Comparison of ENCODE assay signal across 10 cellular contexts in genomic region chr14:77306406-77307098, GRCh38. TPM values are rescaled to one million over a fixed set of nuclear protein-coding genes. Genes with fewer than 3 reads are reported as not detected.
A peak's percentile ranks its signal among the peaks of the same experiment; 100 is the strongest.
DNase-seq lines count a peak whose midpoint lies in the region; ATAC-seq, FAIRE-seq and TF ChIP-seq lines count a peak whose summit lies in the region.
"Had no signal": no experiment of that assay in that cellular context is flagged by ENCODE, and none has a peak within 500 bp of the region (broad histone marks: within the 10 kb centered on the region; RNA-seq: fewer than 3 reads in every experiment).

No MANE protein-coding gene starts in this region.

- no peak overlapping the region for H2BK5ac ChIP-seq in neuronal stem cell (ENCODE audit: low read length)

- H3K9me3 ChIP-seq in A549: no peaks in the 10 kb centered on the region
- H3K9me3 ChIP-seq in RWPE2 (ENCODE audit: severe bottlenecking): no peaks in the 10 kb centered on the region
- H3K9me3 ChIP-seq in neuronal stem cell (replicated peaks in 1 of 2; ENCODE audit: control insufficient read depth in 2 of 2, insufficient read depth in 1 of 2, low read depth in 1 of 2, low read length in 2 of 2): no peaks in the 10 kb centered on the region

- peak overlapping the region; percentile 78 for H2AFZ ChIP-seq in neuronal stem cell (ENCODE audit: low read length)

- peaks cover 68% of the 10 kb centered on the region for H3K4me1 ChIP-seq in A549
- peaks cover 25% of the 10 kb centered on the region for H3K4me1 ChIP-seq in RWPE2 (ENCODE audit: insufficient read depth, poor library complexity, severe bottlenecking)
- peaks cover 15 to 20% of the 10 kb centered on the region in 2 donors for H3K4me1 ChIP-seq in neuronal stem cell (ENCODE audit: control insufficient read depth in 2 of 2, insufficient read depth in 1 of 2, low read depth in 1 of 2, low read length in 2 of 2)

- TF ChIP-seq RAD21 in A549 (conservative IDR thresholded peaks at IDR 0.05 in 1 of 2, IDR thresholded peaks at IDR 0.05 in 1 of 2): no peak

- TF ChIP-seq EP300 in A549 (IDR thresholded peaks at IDR 0.05): no peak

- no peak for TF ChIP-seq CTCF in A549 (IDR thresholded peaks at IDR 0.05)
- TF ChIP-seq CTCF in RWPE2 (IDR thresholded peaks at IDR 0.05; ENCODE audit: poor library complexity, severe bottlenecking): no peak

- FAIRE-seq in A549 (lab: Jason Lieb, UNC): no peak
- no peak for FAIRE-seq in HTR-8/SVneo (lab: Jason Lieb, UNC)

- POLR2A ChIA-PET in A549 (lab: Yijun Ruan, JAX): interaction anchor here (1.7 to 4.2 kb wide), 2 partner anchors 15 kb away, joined by 10 to 45 read pairs; partner anchors contain the start of genes GSTZ1 and POMT2

- H3K9ac ChIP-seq in neuronal stem cell (ENCODE audit: low read depth, low read length, poor library complexity): no peak overlapping the region

- CTCF ChIA-PET in A549 (lab: Yijun Ruan, JAX): interaction anchor here (0.9 to 19.2 kb wide), 6 partner anchors 6 to 433 kb away, joined by 3 to 622 read pairs (median 4); no protein-coding TSS in a partner anchor

- H2BK12ac ChIP-seq in neuronal stem cell (ENCODE audit: low read length): no peak overlapping the region

- 91% methylated on average over 3 of the region's 3 CpGs for WGBS in A549 (ENCODE audit: missing lambda C conversion rate)
- WGBS in neuronal stem cell (ENCODE audit: extremely low coverage in 2 of 2, insufficient read length in 2 of 2, insufficient replicate concordance in 1 of 2), 2 donors: no CpG with 5 or more reads among the region's 3 CpGs

- no peak overlapping the region for H4K91ac ChIP-seq in neuronal stem cell (ENCODE audit: low read depth, low read length, poor library complexity)

- no peak for TF ChIP-seq POLR2A in A549 (IDR thresholded peaks at IDR 0.05; ENCODE audit: low read length)

- peak overlapping the region; percentile 55 for H3K4me2 ChIP-seq in A549
- H3K4me2 ChIP-seq in neuronal stem cell (ENCODE audit: insufficient read depth, low read length, poor library complexity, severe bottlenecking): no peak overlapping the region

- no peak overlapping the region for H3K23ac ChIP-seq in neuronal stem cell (ENCODE audit: low read depth, low read length, poor library complexity)

- ATAC-seq in A549: no peak
- ATAC-seq in RWPE2 (ENCODE audit: low read depth): no peak

- H2BK120ac ChIP-seq in neuronal stem cell (ENCODE audit: low read depth, low read length): no peak overlapping the region

- H3K27ac ChIP-seq in A549 (peak overlapping the region; percentile 78), RWPE2 (ENCODE audit: poor library complexity, severe bottlenecking) (peak overlapping the region; percentile 7), neuronal stem cell (replicated peaks; ENCODE audit: low read length) (peak overlapping the region; percentile 64)

- H3K27me3 ChIP-seq in RWPE2 (ENCODE audit: insufficient read depth, poor library complexity, severe bottlenecking) (no peaks in the 10 kb centered on the region), neuronal stem cell (ENCODE audit: control insufficient read depth in 3 of 3, insufficient read depth in 3 of 3, low read depth in 1 of 3, low read length in 3 of 3) (no peaks in the 10 kb centered on the region)

- H2BK15ac ChIP-seq in neuronal stem cell (ENCODE audit: low read length): no peak overlapping the region

- H3K4ac ChIP-seq in neuronal stem cell (ENCODE audit: low read length): no peak overlapping the region

- DNase-seq in A549 (ENCODE audit: low read depth in 1 of 2, low spot score in 1 of 2): no peak
- no peak for DNase-seq in RWPE2 (ENCODE audit: low spot score)
- DNase-seq in fibroblast of gingiva (ENCODE audit: low read depth): peak; percentile 28
- DNase-seq in neuronal stem cell (ENCODE audit: low spot score): no peak
- DNase-seq in stimulated activated CD8-positive, alpha-beta memory T cell treated with anti-CD3 and anti-CD28 coated beads, Interleukin-4, amount 100 ng/mL, for 48 hours: no peak
- no peak for DNase-seq in NCI-H1436 treated with DMSO at 0.1 percent for 48 hours (lab: John Stamatoyannopoulos, UW)
- DNase-seq in activated gamma-delta T cell (lab: John Stamatoyannopoulos, UW): no peak
- no peak for DNase-seq in HTR-8/SVneo (ENCODE audit: insufficient read length, low spot score)
- DNase-seq: immature natural killer cell, MV-4-11 had no signal

- H3K14ac ChIP-seq in neuronal stem cell (ENCODE audit: low read length): no peak overlapping the region

- H3K79me1 ChIP-seq in neuronal stem cell (ENCODE audit: low read depth, low read length): no peaks in the 10 kb centered on the region

- no peak overlapping the region for H4K8ac ChIP-seq in neuronal stem cell (ENCODE audit: low read depth, low read length)

- no peak overlapping the region for H3K4me3 ChIP-seq in A549
- no peak overlapping the region for H3K4me3 ChIP-seq in RWPE2 (ENCODE audit: severe bottlenecking)
- H3K4me3 ChIP-seq in neuronal stem cell (ENCODE audit: low read length in 2 of 2): no peak overlapping the region

- no peak overlapping the region for H3K18ac ChIP-seq in neuronal stem cell (ENCODE audit: low read length)

- no peak overlapping the region for H2AK5ac ChIP-seq in neuronal stem cell (ENCODE audit: low read depth, low read length)

- H3K36me3 ChIP-seq in RWPE2 (ENCODE audit: low read depth): peaks cover 9% of the 10 kb centered on the region
- H3K36me3 ChIP-seq in neuronal stem cell (replicated peaks in 1 of 2; ENCODE audit: control insufficient read depth in 2 of 2, insufficient read depth in 2 of 2, low read length in 2 of 2): peaks cover 4 to 57% of the 10 kb centered on the region in 2 donors

TF ChIP-seq in A549, 52 proteins besides CTCF, POLR2A, EP300 and RAD21:
- TF ChIP-seq ZC3H11A (IDR thresholded peaks at IDR 0.05) (no peak), JUN (IDR thresholded peaks at IDR 0.05) (no peak), SREBF2 (IDR thresholded peaks at IDR 0.05) (no peak), MYC (IDR thresholded peaks at IDR 0.05; ENCODE audit: borderline replicate concordance, low read length) (no peak)

RNA-seq across cellular contexts. Expression of gene POMT2, which starts 14.1 kb away (rescaled TPM):
- polyA plus RNA-seq in A549 (2011; rRNA removed) (35.0 and 38.7 TPM in 2 replicates), A549 (2017; fragmentation: RNase III; extraction: RNeasy Plus Mini Kit Qiagen cat#74134 plus additional on column Dnase treatment) (25.9 to 29.0 TPM (median 27.1 TPM) in 3 replicates)
- 20.8 and 33.0 TPM in 2 replicates for polyA plus RNA-seq in A549 (2012; cell fraction: cytosol; rRNA removed)
- polyA plus RNA-seq in A549 (2012; cell fraction: nucleus; rRNA removed): 113 and 122 TPM in 2 replicates
- polyA minus RNA-seq in A549 (2011; rRNA and poly(A)+ RNA removed): 75.5 and 84.0 TPM in 2 replicates
- polyA plus RNA-seq in neuronal stem cell (2013, experiment 1 of 2): 13.9 TPM
- polyA plus RNA-seq in neuronal stem cell (2013, experiment 2 of 2): 13.4 TPM

RNA-seq across cellular contexts. Expression of gene GSTZ1, which starts 14.3 kb away (rescaled TPM):
- polyA plus RNA-seq in A549 (2011; rRNA removed) (24.3 and 29.3 TPM in 2 replicates), A549 (2017; fragmentation: RNase III; extraction: RNeasy Plus Mini Kit Qiagen cat#74134 plus additional on column Dnase treatment) (29.7 to 33.6 TPM (median 30.1 TPM) in 3 replicates)
- 37.2 and 39.2 TPM in 2 replicates for polyA plus RNA-seq in A549 (2012; cell fraction: cytosol; rRNA removed)
- polyA plus RNA-seq in A549 (2012; cell fraction: nucleus; rRNA removed): 37.8 and 38.6 TPM in 2 replicates
- polyA minus RNA-seq in A549 (2011; rRNA and poly(A)+ RNA removed): 29.8 and 30.8 TPM in 2 replicates
- polyA plus RNA-seq in neuronal stem cell (2013, experiment 1 of 2): 26.8 TPM
- 25.2 TPM for polyA plus RNA-seq in neuronal stem cell (2013, experiment 2 of 2)

RNA-seq across cellular contexts. Expression of gene NGB, which starts 35.5 kb away (rescaled TPM):
- polyA plus RNA-seq in A549 (2011; rRNA removed) (not detected in 2 replicates), A549 (2017; fragmentation: RNase III; extraction: RNeasy Plus Mini Kit Qiagen cat#74134 plus additional on column Dnase treatment) (not detected in 3 replicates)
- not detected in 2 replicates for polyA plus RNA-seq in A549 (2012; cell fraction: cytosol; rRNA removed)
- polyA plus RNA-seq in A549 (2012; cell fraction: nucleus; rRNA removed): 0.04 TPM in 1 of 2 replicates, not detected in the other
- not detected in 2 replicates for polyA minus RNA-seq in A549 (2011; rRNA and poly(A)+ RNA removed)
- polyA plus RNA-seq in neuronal stem cell (2013, experiment 1 of 2): not detected
- polyA plus RNA-seq in neuronal stem cell (2013, experiment 2 of 2): not detected
- polyA plus RNA-seq: immature natural killer cell had no signal

Comparison
In these comparisons a context has a peak if more than half of its experiments do, and no peak if none do; other contexts are left out.
1. H3K27ac ChIP-seq: peak in every context shown above with its lines; median percentile 78 in A549; 64 in neuronal stem cell; 7 in RWPE2.